Comparison of ENCODE assay signal across 8 cellular contexts in the genomic region with DNA sequence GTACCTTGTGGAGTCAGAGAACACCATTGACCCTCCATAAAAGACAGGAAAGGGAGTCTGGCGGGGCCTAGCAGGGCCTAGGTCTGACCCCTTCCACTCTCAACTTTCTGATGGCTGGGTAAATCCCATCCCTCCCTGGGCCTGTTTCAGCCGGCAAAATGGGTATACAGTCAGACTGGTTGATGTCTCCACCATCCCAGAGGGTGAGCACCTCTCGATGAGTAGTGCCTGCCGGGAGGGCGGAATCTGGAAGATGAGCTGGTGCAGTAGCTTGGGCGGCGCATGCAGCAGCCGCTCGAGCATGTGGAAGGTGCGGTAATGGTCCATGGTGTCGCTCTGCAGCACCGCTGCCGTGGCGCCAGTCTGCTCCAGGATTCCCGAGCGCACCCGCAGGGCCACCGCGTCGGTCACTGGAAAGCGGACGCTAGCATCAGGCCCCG. TPM values are rescaled to one million over a fixed set of nuclear protein-coding genes. Genes with fewer than 3 reads are reported as not detected.
DNase-seq lines count a peak whose midpoint lies in the region; ATAC-seq, FAIRE-seq and TF ChIP-seq lines count a peak whose summit lies in the region.

No MANE protein-coding gene starts in this region.

- peaks cover 49% of the 10 kb centered on the region for H3F3A ChIP-seq in GM23248 (ENCODE audit: insufficient read depth)

- H3K4me3 ChIP-seq in A549: peak overlapping the region; percentile 72
- peak overlapping the region; percentile 95 for H3K4me3 ChIP-seq in GM23248
- H3K4me3 ChIP-seq in iPS-15b (ENCODE audit: low read depth, low read length): peak overlapping the region; percentile 96

- H3K36me3 ChIP-seq in GM23248 (ENCODE audit: low read depth) (peaks cover 23% of the 10 kb centered on the region; the same call in 1 of the 2 replicates), iPS-15b (ENCODE audit: control insufficient read depth, insufficient read depth, low read length) (peaks cover 27% of the 10 kb centered on the region)

- H3K4me2 ChIP-seq in A549: peak overlapping the region; percentile 96
- peak overlapping the region; percentile 74 for H3K4me2 ChIP-seq in GM23248 (ENCODE audit: unreplicated experiment)

- CTCF ChIA-PET in A549 (lab: Yijun Ruan, JAX): interaction anchor here (0.6 to 20.5 kb wide), 33 partner anchors 10 to 228 kb away, joined by 3 to 618 read pairs (median 5); a partner anchor contains a TSS

- ATAC-seq in A549: peak; percentile 0 to 4; a peak in 4 of 6 replicates
- ATAC-seq in stimulated activated naive B cell treated with anti-CD40 and anti-IgM and Interleukin-4, amounts not matched to agents 10 μg/mL and 1 μg/mL and 100 μg/mL, for 72 hours (replicated peaks): no peak
- no peak for ATAC-seq in HG03135 (IDR thresholded peaks at IDR 0.05; ENCODE audit: unreplicated experiment)
- ATAC-seq in GM19351 (IDR thresholded peaks at IDR 0.05; ENCODE audit: unreplicated experiment): no peak

- H4K20me1 ChIP-seq in GM23248 (ENCODE audit: insufficient read depth): no peaks in the 10 kb centered on the region; the same call in 1 of the 2 replicates

- no peaks in the 10 kb centered on the region for H3K27me3 Mint-ChIP-seq in activated T-helper 1 cell treated with anti-CD3 and anti-CD28 coated beads, Interleukin-12 subunit alpha, Interleukin-12 subunit beta, Interleukin-2, Interleukin-4 antibody, amounts not matched to agents 30 ng/mL and 10 ng/mL and 1 ng/mL, durations not matched to agents 14 hours and 24 hours and 36 hours (ENCODE audit: insufficient read depth)
- no peaks in the 10 kb centered on the region for H3K27me3 Mint-ChIP-seq in stimulated activated naive B cell treated with anti-CD40 and anti-IgM and Interleukin-4, amounts not matched to agents 10 μg/mL and 1 μg/mL and 100 μg/mL, for 72 hours

- H3K4me3 Mint-ChIP-seq in activated T-helper 1 cell treated with anti-CD3 and anti-CD28 coated beads, Interleukin-12 subunit alpha, Interleukin-12 subunit beta, Interleukin-2, Interleukin-4 antibody, amounts not matched to agents 30 ng/mL and 10 ng/mL and 1 ng/mL, durations not matched to agents 14 hours and 24 hours and 36 hours: peak overlapping the region; percentile 99
- H3K4me3 Mint-ChIP-seq in stimulated activated naive B cell treated with anti-CD40 and anti-IgM and Interleukin-4, amounts not matched to agents 10 μg/mL and 1 μg/mL and 100 μg/mL, for 72 hours: peak overlapping the region; percentile 95 to 97

- no peak for TF ChIP-seq EP300 in A549 (IDR thresholded peaks at IDR 0.05)

- no peak for TF ChIP-seq POLR2A in A549 (IDR thresholded peaks at IDR 0.05; ENCODE audit: low read length)

- H3K27ac ChIP-seq in A549 (peak overlapping the region; percentile 93 to 96), GM23248 (peak overlapping the region; percentile 99)

- H3K9me2 ChIP-seq in GM23248 (ENCODE audit: insufficient read depth): no peaks in the 10 kb centered on the region

- FAIRE-seq in A549 (lab: Jason Lieb, UNC): no peak

- no peaks in the 10 kb centered on the region for H3K9me3 ChIP-seq in A549
- H3K9me3 ChIP-seq in GM23248 (ENCODE audit: low read depth): no peaks in the 10 kb centered on the region
- H3K9me3 ChIP-seq in iPS-15b (ENCODE audit: control insufficient read depth, insufficient read depth, low read length): no peaks in the 10 kb centered on the region

- DNase-seq in A549 (ENCODE audit: low read depth in 1 of 2, low spot score in 1 of 2) (peak in 1 of 2 experiments; percentile 45), GM23248 (peak; percentile 92), KBM-7 (no peak)
- DNase-seq in activated T-helper 1 cell treated with anti-CD3 and anti-CD28 coated beads, Interleukin-12 subunit alpha, Interleukin-12 subunit beta, Interleukin-2, Interleukin-4 antibody, amounts not matched to agents 30 ng/mL and 10 ng/mL and 1 ng/mL, durations not matched to agents 14 hours and 24 hours and 36 hours (ENCODE audit: low spot score): no peak
- DNase-seq in stimulated activated naive B cell treated with anti-CD40 and anti-IgM and Interleukin-4, amounts not matched to agents 10 μg/mL and 1 μg/mL and 100 μg/mL, for 72 hours: no peak

- 0% methylated on average over 11 of the region's 23 CpGs for WGBS in A549 (ENCODE audit: missing lambda C conversion rate)
- WGBS in GM23248 (ENCODE audit: low coverage in 1 of 2, low lambda C conversion rate in 2 of 2, missing lambda C conversion rate in 2 of 2), 2 experiments: 4 to 6% methylated on average over 23 of the region's 23 CpGs

- peak overlapping the region; percentile 99 for H3K9ac ChIP-seq in GM23248
- peak overlapping the region; percentile 76 for H3K9ac ChIP-seq in iPS-15b (ENCODE audit: low read depth, low read length)

- H3K4me1 Mint-ChIP-seq in activated T-helper 1 cell treated with anti-CD3 and anti-CD28 coated beads, Interleukin-12 subunit alpha, Interleukin-12 subunit beta, Interleukin-2, Interleukin-4 antibody, amounts not matched to agents 30 ng/mL and 10 ng/mL and 1 ng/mL, durations not matched to agents 14 hours and 24 hours and 36 hours (ENCODE audit: low read depth): peaks cover 53% of the 10 kb centered on the region
- peaks cover 46 to 74% of the 10 kb centered on the region in 2 donors for H3K4me1 Mint-ChIP-seq in stimulated activated naive B cell treated with anti-CD40 and anti-IgM and Interleukin-4, amounts not matched to agents 10 μg/mL and 1 μg/mL and 100 μg/mL, for 72 hours

- H3K27ac Mint-ChIP-seq in activated T-helper 1 cell treated with anti-CD3 and anti-CD28 coated beads, Interleukin-12 subunit alpha, Interleukin-12 subunit beta, Interleukin-2, Interleukin-4 antibody, amounts not matched to agents 30 ng/mL and 10 ng/mL and 1 ng/mL, durations not matched to agents 14 hours and 24 hours and 36 hours: peak overlapping the region; percentile 96
- H3K27ac Mint-ChIP-seq in stimulated activated naive B cell treated with anti-CD40 and anti-IgM and Interleukin-4, amounts not matched to agents 10 μg/mL and 1 μg/mL and 100 μg/mL, for 72 hours: peak overlapping the region; percentile 95

- H3K27me3 ChIP-seq in GM23248 (replicated peaks; ENCODE audit: insufficient read depth): no peaks in the 10 kb centered on the region
- H3K27me3 ChIP-seq in iPS-15b (ENCODE audit: control insufficient read depth, insufficient read depth, low read length): peaks cover 19% of the 10 kb centered on the region

- H3K79me2 ChIP-seq in GM23248 (ENCODE audit: insufficient read depth): peaks cover 64% of the 10 kb centered on the region

- in situ Hi-C loops in GM23248 (cut with MboI): loop anchor here (10.0 kb wide), 1 partner anchor 97 kb away; no protein-coding TSS in a partner anchor
- in situ Hi-C loops in KBM-7 (cut with MboI; ENCODE audit: low pct_unique_long_range_greater_than_20kb, low sequenced_read_pairs): no loop called here

- no peaks in the 10 kb centered on the region for H3K9me3 Mint-ChIP-seq in activated T-helper 1 cell treated with anti-CD3 and anti-CD28 coated beads, Interleukin-12 subunit alpha, Interleukin-12 subunit beta, Interleukin-2, Interleukin-4 antibody, amounts not matched to agents 30 ng/mL and 10 ng/mL and 1 ng/mL, durations not matched to agents 14 hours and 24 hours and 36 hours
- no peaks in the 10 kb centered on the region for H3K9me3 Mint-ChIP-seq in stimulated activated naive B cell treated with anti-CD40 and anti-IgM and Interleukin-4, amounts not matched to agents 10 μg/mL and 1 μg/mL and 100 μg/mL, for 72 hours

- H3K4me1 ChIP-seq in A549 (peaks cover 44% of the 10 kb centered on the region), GM23248 (ENCODE audit: insufficient read depth) (peaks cover 31% of the 10 kb centered on the region), iPS-15b (ENCODE audit: control insufficient read depth, insufficient read depth, low read length) (peaks cover 10% of the 10 kb centered on the region)

- peaks cover 35% of the 10 kb centered on the region for H3K36me3 Mint-ChIP-seq in activated T-helper 1 cell treated with anti-CD3 and anti-CD28 coated beads, Interleukin-12 subunit alpha, Interleukin-12 subunit beta, Interleukin-2, Interleukin-4 antibody, amounts not matched to agents 30 ng/mL and 10 ng/mL and 1 ng/mL, durations not matched to agents 14 hours and 24 hours and 36 hours (ENCODE audit: low read depth)
- H3K36me3 Mint-ChIP-seq in stimulated activated naive B cell treated with anti-CD40 and anti-IgM and Interleukin-4, amounts not matched to agents 10 μg/mL and 1 μg/mL and 100 μg/mL, for 72 hours: peaks cover 33 to 42% of the 10 kb centered on the region in 2 donors

- peak overlapping the region; percentile 76 for H2AFZ ChIP-seq in GM23248

- POLR2A ChIA-PET in A549 (lab: Yijun Ruan, JAX): interaction anchor here (0.6 to 4.3 kb wide), 23 partner anchors 11 to 1880 kb away, joined by 3 to 36 read pairs (median 7); a partner anchor contains a TSS

- TF ChIP-seq CTCF in A549 (IDR thresholded peaks at IDR 0.05): no peak

- intact Hi-C loops in activated T-helper 1 cell treated with anti-CD3 and anti-CD28 coated beads, Interleukin-12 subunit alpha, Interleukin-12 subunit beta, Interleukin-2, Interleukin-4 antibody, amounts not matched to agents 30 ng/mL and 10 ng/mL and 1 ng/mL, durations not matched to agents 14 hours and 24 hours and 36 hours (cut with micrococcal nuclease): loop anchor here (1.0 to 2.0 kb wide), 7 partner anchors 14 to 272 kb away; a partner anchor contains a TSS

- no peak for TF ChIP-seq RAD21 in A549 (conservative IDR thresholded peaks at IDR 0.05 in 1 of 2, IDR thresholded peaks at IDR 0.05 in 1 of 2)

RNA-seq across cellular contexts. Expression of a gene that starts 0.5 kb away (rescaled TPM):
- 72.2 and 83.0 TPM in 2 replicates for polyA plus RNA-seq in A549 (2011; rRNA removed)
- polyA plus RNA-seq in A549 (2012; cell fraction: cytosol; rRNA removed): 119 and 157 TPM in 2 replicates
- polyA plus RNA-seq in A549 (2012; cell fraction: nucleus; rRNA removed): 121 and 152 TPM in 2 replicates
- polyA plus RNA-seq in A549 (2017; fragmentation: RNase III; extraction: RNeasy Plus Mini Kit Qiagen cat#74134 plus additional on column Dnase treatment): 60.4 to 66.2 TPM (median 65.3 TPM) in 3 replicates
- 81.2 and 91.4 TPM in 2 replicates for polyA minus RNA-seq in A549 (2011; rRNA and poly(A)+ RNA removed)
- 201 and 220 TPM in 2 replicates for total RNA-seq in GM23248 (2014; rRNA removed; shearing (Covaris generic))
- polyA plus RNA-seq in GM23248 (2016; fragmentation: Nextera tagmentation; extraction: Ambion mirVana): 200 and 203 TPM in 2 replicates
- 86.8 and 93.2 TPM in 2 replicates for total RNA-seq in activated T-helper 1 cell treated with anti-CD3 and anti-CD28 coated beads, Interleukin-12 subunit alpha, Interleukin-12 subunit beta, Interleukin-2, Interleukin-4 antibody, amounts not matched to agents 30 ng/mL and 10 ng/mL and 1 ng/mL, durations not matched to agents 14 hours and 24 hours and 36 hours

RNA-seq across cellular contexts. Expression of a gene that starts 2.7 kb away (rescaled TPM):
- polyA plus RNA-seq in A549 (2011; rRNA removed) (5.4 and 7.3 TPM in 2 replicates), A549 (2017; fragmentation: RNase III; extraction: RNeasy Plus Mini Kit Qiagen cat#74134 plus additional on column Dnase treatment) (24.3 to 35.2 TPM (median 27.5 TPM) in 3 replicates), GM23248 (2016; fragmentation: Nextera tagmentation; extraction: Ambion mirVana) (116 and 118 TPM in 2 replicates)
- polyA plus RNA-seq in A549 (2012; cell fraction: cytosol; rRNA removed): 66.8 and 76.8 TPM in 2 replicates
- 45.5 and 55.1 TPM in 2 replicates for polyA plus RNA-seq in A549 (2012; cell fraction: nucleus; rRNA removed)
- 1.7 and 2.4 TPM in 2 replicates for polyA minus RNA-seq in A549 (2011; rRNA and poly(A)+ RNA removed)
- total RNA-seq in GM23248 (2014; rRNA removed; shearing (Covaris generic)): 95.1 and 143 TPM in 2 replicates
- 66.7 and 70.8 TPM in 2 replicates for total RNA-seq in activated T-helper 1 cell treated with anti-CD3 and anti-CD28 coated beads, Interleukin-12 subunit alpha, Interleukin-12 subunit beta, Interleukin-2, Interleukin-4 antibody, amounts not matched to agents 30 ng/mL and 10 ng/mL and 1 ng/mL, durations not matched to agents 14 hours and 24 hours and 36 hours

RNA-seq across cellular contexts. Expression of a gene that starts 8.1 kb away (rescaled TPM):
- polyA plus RNA-seq in A549 (2011; rRNA removed) (not detected in 2 replicates), A549 (2017; fragmentation: RNase III; extraction: RNeasy Plus Mini Kit Qiagen cat#74134 plus additional on column Dnase treatment) (not detected in 3 replicates), GM23248 (2016; fragmentation: Nextera tagmentation; extraction: Ambion mirVana) (0.23 and 0.51 TPM in 2 replicates)
- 0.03 TPM in 2 replicates for polyA plus RNA-seq in A549 (2012; cell fraction: cytosol; rRNA removed)
- polyA plus RNA-seq in A549 (2012; cell fraction: nucleus; rRNA removed): 0.07 TPM in 1 of 2 replicates, not detected in the other
- polyA minus RNA-seq in A549 (2011; rRNA and poly(A)+ RNA removed): not detected in 2 replicates
- total RNA-seq in GM23248 (2014; rRNA removed; shearing (Covaris generic)): 1.1 TPM in 1 of 2 replicates, not detected in the other
- total RNA-seq in activated T-helper 1 cell treated with anti-CD3 and anti-CD28 coated beads, Interleukin-12 subunit alpha, Interleukin-12 subunit beta, Interleukin-2, Interleukin-4 antibody, amounts not matched to agents 30 ng/mL and 10 ng/mL and 1 ng/mL, durations not matched to agents 14 hours and 24 hours and 36 hours: 5.7 and 7.4 TPM in 2 replicates

RNA-seq across cellular contexts. Expression of a gene that starts 12.4 kb away (rescaled TPM):
- 6.7 and 9.6 TPM in 2 replicates for polyA plus RNA-seq in A549 (2011; rRNA removed)
- polyA plus RNA-seq in A549 (2012; cell fraction: cytosol; rRNA removed): 25.5 and 36.0 TPM in 2 replicates
- polyA plus RNA-seq in A549 (2012; cell fraction: nucleus; rRNA removed): 52.3 and 65.0 TPM in 2 replicates
- 24.1 to 55.8 TPM (median 24.1 TPM) in 3 replicates for polyA plus RNA-seq in A549 (2017; fragmentation: RNase III; extraction: RNeasy Plus Mini Kit Qiagen cat#74134 plus additional on column Dnase treatment)
- 12.7 and 21.5 TPM in 2 replicates for polyA minus RNA-seq in A549 (2011; rRNA and poly(A)+ RNA removed)
- 80.6 and 88.9 TPM in 2 replicates for total RNA-seq in GM23248 (2014; rRNA removed; shearing (Covaris generic))
- polyA plus RNA-seq in GM23248 (2016; fragmentation: Nextera tagmentation; extraction: Ambion mirVana): 104 and 105 TPM in 2 replicates
- 31.7 and 33.5 TPM in 2 replicates for total RNA-seq in activated T-helper 1 cell treated with anti-CD3 and anti-CD28 coated beads, Interleukin-12 subunit alpha, Interleukin-12 subunit beta, Interleukin-2, Interleukin-4 antibody, amounts not matched to agents 30 ng/mL and 10 ng/mL and 1 ng/mL, durations not matched to agents 14 hours and 24 hours and 36 hours

RNA-seq across cellular contexts. Expression of a gene that starts 15.1 kb away (rescaled TPM):
- 0.89 and 1.3 TPM in 2 replicates for polyA plus RNA-seq in A549 (2011; rRNA removed)
- polyA plus RNA-seq in A549 (2012; cell fraction: cytosol; rRNA removed): 1.2 and 1.4 TPM in 2 replicates
- polyA plus RNA-seq in A549 (2012; cell fraction: nucleus; rRNA removed): 16.6 and 16.8 TPM in 2 replicates
- 0.98 to 1.5 TPM (median 1.4 TPM) in 3 replicates for polyA plus RNA-seq in A549 (2017; fragmentation: RNase III; extraction: RNeasy Plus Mini Kit Qiagen cat#74134 plus additional on column Dnase treatment)
- 1.1 and 1.4 TPM in 2 replicates for polyA minus RNA-seq in A549 (2011; rRNA and poly(A)+ RNA removed)
- total RNA-seq in GM23248 (2014; rRNA removed; shearing (Covaris generic)): 308 and 328 TPM in 2 replicates
- 520 and 545 TPM in 2 replicates for polyA plus RNA-seq in GM23248 (2016; fragmentation: Nextera tagmentation; extraction: Ambion mirVana)
- 6.5 and 7.9 TPM in 2 replicates for total RNA-seq in activated T-helper 1 cell treated with anti-CD3 and anti-CD28 coated beads, Interleukin-12 subunit alpha, Interleukin-12 subunit beta, Interleukin-2, Interleukin-4 antibody, amounts not matched to agents 30 ng/mL and 10 ng/mL and 1 ng/mL, durations not matched to agents 14 hours and 24 hours and 36 hours

Comparison
In these comparisons a context has a peak if more than half of its experiments do, and no peak if none do; other contexts are left out.
1. ATAC-seq: peak in A549 (2 of 2); none in stimulated activated naive B cell treated with anti-CD40 and anti-IgM and Interleukin-4, amounts not matched to agents 10 μg/mL and 1 μg/mL and 100 μg/mL, for 72 hours (0 of 2), HG03135 (single experiment) and GM19351 (single experiment).
2. Peak in every context shown above with its lines, with median percentiles within 50 percentile points of each other: H3K4me3 ChIP-seq.